In genomic region chr1:43171876-43172531, GRCh38 we compare ENCODE assay signal across 8 cellular contexts. TPM values are rescaled to one million over a fixed set of nuclear protein-coding genes. Genes with fewer than 3 reads are reported as not detected.
DNase-seq lines count a peak whose midpoint lies in the region; ATAC-seq and TF ChIP-seq lines count a peak whose summit lies in the region.

TSS of gene CFAP57 (plus strand) at chr1:43172330. CDS start at chr1:43172754, 424 bp downstream.
TSS of gene EBNA1BP2 (minus strand) at chr1:43172290. CDS start at chr1:43172118, 172 bp downstream.

- WGBS in adrenal gland, 4 donors = 0 to 1% (median 0%) methylated on average over 2 to 45 of the region's 45 CpGs

- ATAC-seq in HG02870 (IDR thresholded peaks at IDR 0.05; ENCODE audit: unreplicated experiment) (peak; percentile 92), left ventricle myocardium superior (peak; percentile 92)

- no peaks in the 10 kb centered on the region for H3K9me3 Mint-ChIP-seq in progenitor cell of endocrine pancreas (ENCODE audit: low read depth)

- peaks cover 3% of the 10 kb centered on the region for H3K27me3 ChIP-seq in adrenal gland

- H3K4me1 Mint-ChIP-seq in progenitor cell of endocrine pancreas (ENCODE audit: low read depth) = peaks cover 11% of the 10 kb centered on the region

- TF ChIP-seq CTCF in GM13977 (IDR thresholded peaks at IDR 0.05; ENCODE audit: extremely low read depth, insufficient read depth, missing control alignments) = no peak
- TF ChIP-seq CTCF in adrenal gland (IDR thresholded peaks at IDR 0.05) = no peak
- TF ChIP-seq CTCF in progenitor cell of endocrine pancreas (IDR thresholded peaks at IDR 0.05; ENCODE audit: unreplicated experiment) = no peak

- intact Hi-C loops in adrenal gland (cut with DNase I) = no loop called here
- intact Hi-C loops in left ventricle myocardium superior (cut with micrococcal nuclease) = no loop called here

- H3K9me3 ChIP-seq in adrenal gland (replicated peaks in 1 of 3) = no peaks in the 10 kb centered on the region

- peak within 1 kb of the TSS in 1 of 5 donors; percentile 58 for H3K27ac ChIP-seq in adrenal gland

- H3K27me3 Mint-ChIP-seq in progenitor cell of endocrine pancreas = peaks cover 12% of the 10 kb centered on the region

- peak; percentile 91 for DNase-seq in GM13977 (ENCODE audit: low spot score)
- peak; percentile 74 for DNase-seq in NCI-H1436 treated with DMSO at 0.1 percent for 48 hours (lab: John Stamatoyannopoulos, UW)
- peak; percentile 92 for DNase-seq in SW480 (ENCODE audit: low spot score)
- DNase-seq in adrenal gland = peak; percentile 88 to 98 (median 92)
- DNase-seq in left ventricle myocardium superior = peak; percentile 86
- peak; percentile 63 for DNase-seq in progenitor cell of endocrine pancreas (ENCODE audit: low spot score, unreplicated experiment)
- DNase-seq in ureter (ENCODE audit: low spot score) = peak; percentile 94

- peak within 1 kb of the TSS; percentile 98 for H3K4me3 Mint-ChIP-seq in progenitor cell of endocrine pancreas (ENCODE audit: low read depth)

- peak within 1 kb of the TSS; percentile 57 to 95 (median 88) for H3K4me3 ChIP-seq in adrenal gland

- TF ChIP-seq POLR2A in adrenal gland (IDR thresholded peaks at IDR 0.05) = no peak

- H3K4me1 ChIP-seq in adrenal gland (replicated peaks in 1 of 2) = peaks cover 6 to 14% of the 10 kb centered on the region in 2 donors

- in situ Hi-C loops in GM13977 (cut with MboI; ENCODE audit: low pct_unique_long_range_greater_than_20kb, low sequenced_read_pairs, unreplicated experiment) = no loop called here

- peak within 1 kb of the TSS; percentile 91 for H3K27ac Mint-ChIP-seq in progenitor cell of endocrine pancreas

- peaks cover 11% of the 10 kb centered on the region for H3K36me3 Mint-ChIP-seq in progenitor cell of endocrine pancreas (ENCODE audit: insufficient read depth)

- peaks cover 0 to 28% of the 10 kb centered on the region in 2 donors for H3K36me3 ChIP-seq in adrenal gland (replicated peaks in 1 of 2)

RNA-seq across cellular contexts. Expression of gene CFAP57, which starts in this region (rescaled TPM):
- total RNA-seq in adrenal gland = 1 to 10 TPM in 1 of 8 donors, under 1 TPM in 4, not detected in 3; 0.06 to 2.1 (median 0.23) TPM
- polyA plus RNA-seq in adrenal gland = 1 to 10 TPM in 1 of 3 donors, under 1 TPM in 2; 0.33 to 1.3 (median 0.37) TPM
- total RNA-seq in left ventricle myocardium superior = not detected
- total RNA-seq in progenitor cell of endocrine pancreas = 2.2 and 2.3 TPM in 2 replicates
- 0.47 TPM for total RNA-seq in ureter

RNA-seq across cellular contexts. Expression of gene EBNA1BP2, which starts in this region (rescaled TPM):
- 10 to 100 TPM; 33.4 to 68.1 (median 48.2) TPM for total RNA-seq in adrenal gland
- 100 to 1,000 TPM in 1 of 3 donors, 10 to 100 TPM in 2; 32.6 to 189 (median 37.2) TPM for polyA plus RNA-seq in adrenal gland
- total RNA-seq in left ventricle myocardium superior = 28.8 TPM
- 48.8 and 51.7 TPM in 2 replicates for total RNA-seq in progenitor cell of endocrine pancreas
- total RNA-seq in ureter = 63.0 TPM
